ENCODE assay signal across 8 cellular contexts in the genomic region with DNA sequence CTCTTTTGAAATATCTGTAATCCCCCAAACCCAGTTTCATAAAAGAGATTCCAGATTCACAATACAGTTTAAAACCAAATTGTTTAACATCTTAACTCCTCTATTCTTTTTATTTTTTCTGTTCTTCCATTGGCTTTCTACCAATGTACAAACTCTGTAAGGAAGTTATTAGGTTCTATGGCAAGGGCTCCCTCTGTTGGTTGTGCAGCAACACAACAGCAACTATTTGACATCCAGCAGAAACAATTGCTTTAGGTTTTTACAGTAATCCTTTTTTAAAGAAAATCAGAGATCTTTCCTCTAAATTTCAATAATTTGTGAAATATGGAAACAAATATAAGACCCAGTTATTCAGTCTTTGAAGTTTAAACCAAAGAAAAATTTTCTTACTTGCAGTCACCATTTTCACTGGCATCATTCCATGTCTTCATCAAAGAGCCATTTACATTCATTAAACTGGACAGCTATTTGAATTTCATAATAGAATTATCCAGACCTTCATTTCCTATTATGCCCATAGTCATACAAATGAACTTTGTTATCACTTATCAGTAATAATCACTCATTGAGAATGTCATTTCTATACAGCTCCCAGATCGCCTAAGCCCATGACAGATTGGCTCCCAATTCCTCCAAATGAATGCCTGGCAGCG. TPM values are rescaled to one million over a fixed set of nuclear protein-coding genes. Genes with fewer than 3 reads are reported as not detected.
A peak's percentile ranks its signal among the peaks of the same experiment; 100 is the strongest.
DNase-seq lines count a peak whose midpoint lies in the region; ATAC-seq, FAIRE-seq and TF ChIP-seq lines count a peak whose summit lies in the region.

No MANE protein-coding gene starts in this region.

- H3K4me3 Mint-ChIP-seq in astrocyte (ENCODE audit: unreplicated experiment): no peak overlapping the region

- H3K4me2 ChIP-seq in astrocyte (ENCODE audit: low read length): no peak overlapping the region

- no peak overlapping the region for H2AFZ ChIP-seq in astrocyte (ENCODE audit: low read depth, low read length)

- no peaks in the 10 kb centered on the region for H3K9me3 ChIP-seq in astrocyte (ENCODE audit: insufficient read depth, low read depth, low read length)

- H3K27me3 ChIP-seq in astrocyte (ENCODE audit: insufficient read depth, low read length): no peaks in the 10 kb centered on the region

- TF ChIP-seq CTCF in astrocyte (IDR thresholded peaks at IDR 0.05; ENCODE audit: insufficient read depth, low read depth, low read length): peak; percentile 99

- H4K20me1 ChIP-seq in astrocyte (ENCODE audit: insufficient read depth, low read length): no peaks in the 10 kb centered on the region

- no peaks in the 10 kb centered on the region for H3K4me1 Mint-ChIP-seq in astrocyte (ENCODE audit: low read depth, unreplicated experiment)

- H3K27ac ChIP-seq in astrocyte (ENCODE audit: low read depth, low read length): no peak overlapping the region

- no peak for FAIRE-seq in astrocyte (lab: Jason Lieb, UNC)

- no peaks in the 10 kb centered on the region for H3K27me3 Mint-ChIP-seq in astrocyte (ENCODE audit: low read depth, unreplicated experiment)

- no peak for ATAC-seq in GM21447 (IDR thresholded peaks at IDR 0.05; ENCODE audit: unreplicated experiment)

- H3K36me3 Mint-ChIP-seq in astrocyte (ENCODE audit: low read depth, unreplicated experiment): no peaks in the 10 kb centered on the region

- no peaks in the 10 kb centered on the region for H3K79me2 ChIP-seq in astrocyte (ENCODE audit: insufficient read depth, low read length)

- H3K4me3 ChIP-seq in astrocyte (ENCODE audit: insufficient read depth, low read depth, low read length): no peak overlapping the region

- H3K4me1 ChIP-seq in astrocyte (ENCODE audit: insufficient read depth, low read length): no peaks in the 10 kb centered on the region

- H3K36me3 ChIP-seq in astrocyte (ENCODE audit: insufficient read depth, low read length): no peaks in the 10 kb centered on the region

- DNase-seq in activated CD8-positive, alpha-beta memory T cell treated with anti-CD3 and anti-CD28 coated beads, Interleukin-2, amount 50 U/mL, for 4 hours: peak; percentile 32
- no peak for DNase-seq in activated CD8-positive, alpha-beta memory T cell treated with anti-CD3 and anti-CD28 coated beads for 24 hours
- DNase-seq in Kasumi-1 (lab: John Stamatoyannopoulos, UW): peak; percentile 75 to 82
- peak; percentile 46 for DNase-seq in OCI-M2 (lab: John Stamatoyannopoulos, UW; ENCODE audit: unreplicated experiment)
- peak; percentile 64 for DNase-seq in astrocyte (ENCODE audit: low read depth)
- peak; percentile 74 for DNase-seq in iPS-NIHi7 (ENCODE audit: extremely low spot score)
- DNase-seq in stimulated activated CD4-positive, alpha-beta T cell treated with anti-CD3 and anti-CD28 coated beads, Interleukin-1b, Interleukin-23, amount 100 ng/mL, for 4 hours (ENCODE audit: low read depth in 2 of 2): peak; percentile 1 to 33

- H3K9ac ChIP-seq in astrocyte (ENCODE audit: low read length): no peak overlapping the region

- no peaks in the 10 kb centered on the region for H3K9me3 Mint-ChIP-seq in astrocyte (ENCODE audit: unreplicated experiment)

- H3K27ac Mint-ChIP-seq in astrocyte (ENCODE audit: unreplicated experiment): no peak overlapping the region

RNA-seq across cellular contexts. Expression of a gene that starts 46.5 kb away (rescaled TPM):
- 119 and 126 TPM in 2 replicates for total RNA-seq in astrocyte
